ENCODE assay signal across 14 cellular contexts in the genomic region with DNA sequence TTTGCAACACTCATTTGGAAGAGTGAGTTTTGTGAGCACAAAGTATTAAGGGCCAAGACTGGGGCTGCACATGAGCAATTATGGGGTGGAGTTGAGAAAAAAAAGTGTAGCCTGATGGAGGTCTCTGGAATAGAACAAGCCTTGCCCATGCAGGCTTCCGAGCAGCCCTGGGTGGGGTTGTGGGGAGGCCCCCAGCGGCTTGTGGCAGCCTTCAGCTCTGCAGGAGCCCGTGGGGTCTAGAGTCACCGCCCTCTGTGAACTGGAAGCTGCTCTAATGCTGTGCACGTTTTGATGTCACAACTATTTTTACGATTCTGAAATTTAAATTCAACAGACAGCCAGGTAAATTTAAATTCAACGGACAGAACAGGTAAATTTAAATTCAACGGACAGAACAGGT. TPM values are rescaled to one million over a fixed set of nuclear protein-coding genes. Genes with fewer than 3 reads are reported as not detected.
DNase-seq lines count a peak whose midpoint lies in the region; ATAC-seq and TF ChIP-seq lines count a peak whose summit lies in the region.
"Had no signal": no experiment of that assay in that cellular context is flagged by ENCODE, and none has a peak within 500 bp of the region (broad histone marks: within the 10 kb centered on the region; RNA-seq: fewer than 3 reads in every experiment).

No MANE protein-coding gene starts in this region.

- no peaks in the 10 kb centered on the region for H3K9me3 ChIP-seq in right atrium auricular region
- H3K9me3 ChIP-seq in muscle layer of duodenum (ENCODE audit: control insufficient read depth in 1 of 2, low read length in 2 of 2): no peaks in the 10 kb centered on the region

- no peak for TF ChIP-seq CTCF in right atrium auricular region (IDR thresholded peaks at IDR 0.05)

- H3K4me1 ChIP-seq in right atrium auricular region: peaks cover 0 to 12% of the 10 kb centered on the region in 2 donors
- H3K4me1 ChIP-seq in muscle layer of duodenum (ENCODE audit: control insufficient read depth in 1 of 2, insufficient read depth in 2 of 2, low read length in 2 of 2): no peaks in the 10 kb centered on the region

- H3K36me3 ChIP-seq in right atrium auricular region (peaks cover 9% of the 10 kb centered on the region), muscle layer of duodenum (ENCODE audit: control insufficient read depth in 1 of 2, insufficient read depth in 2 of 2, low read length in 2 of 2) (peaks cover 13 to 31% of the 10 kb centered on the region in 2 donors)

- H3K27ac ChIP-seq in right atrium auricular region (no peak overlapping the region), muscle layer of duodenum (ENCODE audit: low read length) (peak overlapping the region; percentile 36)

- H3K27me3 ChIP-seq in right atrium auricular region (no peaks in the 10 kb centered on the region), muscle layer of duodenum (ENCODE audit: low read depth, low read length) (no peaks in the 10 kb centered on the region)

- DNase-seq in cardiac septum (ENCODE audit: low spot score) (peak; percentile 26), right atrium auricular region (ENCODE audit: low spot score) (no peak), NCI-H526 treated with DMSO at 0.1 percent for 48 hours (lab: John Stamatoyannopoulos, UW) (peak; percentile 87), NCI-H1694 (lab: John Stamatoyannopoulos, UW) (no peak)
- DNase-seq: C1 segment of cervical spinal cord; Calu3; CD4-positive, alpha-beta T cell; DMS 273 treated with DMSO at 0.1 percent for 48 hours had no signal

- no peak for ATAC-seq in SK-N-SH treated with all-trans-retinoic acid at 6 μM for 48 hours
- ATAC-seq in GM19452 (IDR thresholded peaks at IDR 0.05; ENCODE audit: unreplicated experiment): no peak
- ATAC-seq: GM12878, HCT116 had no signal

- no peak overlapping the region for H3K4me3 ChIP-seq in right atrium auricular region
- H3K4me3 ChIP-seq in muscle layer of duodenum (ENCODE audit: low read depth in 1 of 2, low read length in 2 of 2): no peak overlapping the region
- H3K4me3 ChIP-seq: GM12878 had no signal

- intact Hi-C loops in cardiac septum (cut with DNase I): no loop called here

TF ChIP-seq in SK-N-SH treated with all-trans-retinoic acid at 6 μM for 48 hours, 23 proteins besides CTCF, POLR2A, EP300 and RAD21:
- TF ChIP-seq ESRRG (CRISPR knock-in tag; IDR thresholded peaks at IDR 0.05) (no peak), CSRNP3 (CRISPR knock-in tag; IDR thresholded peaks at IDR 0.05) (no peak), GLIS3 (CRISPR knock-in tag; IDR thresholded peaks at IDR 0.05) (no peak), CSDC2 (CRISPR knock-in tag; IDR thresholded peaks at IDR 0.05) (no peak), ISL1 (CRISPR knock-in tag; IDR thresholded peaks at IDR 0.05) (no peak), ZC3H10 (CRISPR knock-in tag; IDR thresholded peaks at IDR 0.05) (no peak), ZNF70 (CRISPR knock-in tag; IDR thresholded peaks at IDR 0.05) (no peak), ZFP3 (CRISPR knock-in tag; IDR thresholded peaks at IDR 0.05) (no peak)
- TF ChIP-seq, protein P1, sequence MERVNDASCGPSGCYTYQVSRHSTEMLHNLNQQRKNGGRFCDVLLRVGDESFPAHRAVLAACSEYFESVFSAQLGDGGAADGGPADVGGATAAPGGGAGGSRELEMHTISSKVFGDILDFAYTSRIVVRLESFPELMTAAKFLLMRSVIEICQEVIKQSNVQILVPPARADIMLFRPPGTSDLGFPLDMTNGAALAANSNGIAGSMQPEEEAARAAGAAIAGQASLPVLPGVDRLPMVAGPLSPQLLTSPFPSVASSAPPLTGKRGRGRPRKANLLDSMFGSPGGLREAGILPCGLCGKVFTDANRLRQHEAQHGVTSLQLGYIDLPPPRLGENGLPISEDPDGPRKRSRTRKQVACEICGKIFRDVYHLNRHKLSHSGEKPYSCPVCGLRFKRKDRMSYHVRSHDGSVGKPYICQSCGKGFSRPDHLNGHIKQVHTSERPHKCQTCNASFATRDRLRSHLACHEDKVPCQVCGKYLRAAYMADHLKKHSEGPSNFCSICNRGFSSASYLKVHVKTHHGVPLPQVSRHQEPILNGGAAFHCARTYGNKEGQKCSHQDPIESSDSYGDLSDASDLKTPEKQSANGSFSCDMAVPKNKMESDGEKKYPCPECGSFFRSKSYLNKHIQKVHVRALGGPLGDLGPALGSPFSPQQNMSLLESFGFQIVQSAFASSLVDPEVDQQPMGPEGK (CRISPR knock-in tag; IDR thresholded peaks at IDR 0.05; ENCODE audit: borderline replicate concordance): no peak
TF ChIP-seq in SK-N-SH treated with all-trans-retinoic acid at 6 μM for 48 hours: peak in this region for 0.

RNA-seq across cellular contexts. Expression of gene BACE2, which starts 58.9 kb away (rescaled TPM):
- total RNA-seq in cardiac septum: 20.0 TPM
- 10 to 100 TPM; 23.7 to 50.3 TPM for total RNA-seq in right atrium auricular region
- total RNA-seq: G401 had no signal

Comparison
In these comparisons a context has a peak if more than half of its experiments do, and no peak if none do; other contexts are left out.
1. DNase-seq: peak in cardiac septum (single experiment) and NCI-H526 treated with DMSO at 0.1 percent for 48 hours (single experiment); none in right atrium auricular region (single experiment) and NCI-H1694 (single experiment).